25 cellular contexts compared by ENCODE assay signal in genomic region chr2:190501702-190502407, GRCh38. TPM values are rescaled to one million over a fixed set of nuclear protein-coding genes. Genes with fewer than 3 reads are reported as not detected.
A peak's percentile ranks its signal among the peaks of the same experiment; 100 is the strongest.
DNase-seq lines count a peak whose midpoint lies in the region; ATAC-seq and TF ChIP-seq lines count a peak whose summit lies in the region.
"Had no signal": no experiment of that assay in that cellular context is flagged by ENCODE, and none has a peak within 500 bp of the region (broad histone marks: within the 10 kb centered on the region; RNA-seq: fewer than 3 reads in every experiment).

No MANE protein-coding gene starts in this region.

- H3K9me3 ChIP-seq in HCT116 (ENCODE audit: control insufficient read depth in 1 of 2, insufficient read depth in 1 of 2, low read depth in 1 of 2, low read length in 2 of 2), result no peaks in the 10 kb centered on the region
- H3K9me3 ChIP-seq: Caco-2, tibial artery had no signal

- no TSS peak for BruUV-seq in HCT116 (replicated peaks; lab: Mats Ljungman, UMichigan)

- peaks cover 2 to 5% of the 10 kb centered on the region in 2 experiments; a peak in 2 of 4 replicates for H3K4me1 ChIP-seq in HCT116 (ENCODE audit: control insufficient read depth in 1 of 2, insufficient read depth in 2 of 2, low read length in 2 of 2)
- H3K4me1 ChIP-seq: foreskin keratinocyte, tibial artery had no signal

- H3K4me3 Mint-ChIP-seq in activated CD4-positive, alpha-beta T cell treated with anti-CD3 and anti-CD28 coated beads, Interleukin-2, amount 10 ng/mL, durations not matched to agents 7 days and 5 days, result no peak overlapping the region
- no peak overlapping the region for H3K4me3 Mint-ChIP-seq in stimulated activated memory B cell treated with anti-CD40 and anti-IgM and Interleukin-4, amounts not matched to agents 10 μg/mL and 1 μg/mL and 100 μg/mL, for 72 hours
- H3K4me3 Mint-ChIP-seq: activated naive CD4-positive, alpha-beta T cell treated with anti-CD3 and anti-CD28 coated beads, Interleukin-2, amount 10 ng/mL, durations not matched to agents 7 days and 5 days; B cell; GM23338 had no signal

- H3K27me3 ChIP-seq in HCT116 (ENCODE audit: insufficient read depth, low read length), result no peaks in the 10 kb centered on the region
- no peaks in the 10 kb centered on the region for H3K27me3 ChIP-seq in dorsolateral prefrontal cortex
- H3K27me3 ChIP-seq: foreskin keratinocyte, tibial artery had no signal

- RAD21 ChIA-PET in HCT116 (lab: Charles Lee; ENCODE audit: low non-redundant PET in 1 of 2, low total read pairs in 2 of 2, uncharacterized antibody in 2 of 2, unreplicated experiment in 2 of 2), result no interaction called here

- peaks cover 54% of the 10 kb centered on the region for H3K36me3 Mint-ChIP-seq in activated CD4-positive, alpha-beta T cell treated with anti-CD3 and anti-CD28 coated beads, Interleukin-2, amount 10 ng/mL, durations not matched to agents 7 days and 5 days (ENCODE audit: low read depth)
- H3K36me3 Mint-ChIP-seq in stimulated activated memory B cell treated with anti-CD40 and anti-IgM and Interleukin-4, amounts not matched to agents 10 μg/mL and 1 μg/mL and 100 μg/mL, for 72 hours, result peaks cover 47% of the 10 kb centered on the region

- no peaks in the 10 kb centered on the region for H3K79me2 ChIP-seq in HCT116 (ENCODE audit: insufficient read depth, low read length)

- H3K9me2 ChIP-seq in HCT116 (ENCODE audit: insufficient read depth), result no peaks in the 10 kb centered on the region

- H2AFZ ChIP-seq in HCT116 (ENCODE audit: low read depth, low read length, poor library complexity, severe bottlenecking), result no peak overlapping the region
- H2AFZ ChIP-seq: GM23338 had no signal

- TF ChIP-seq CTCF in HCT116 (IDR thresholded peaks at IDR 0.05 in 2 of 3, conservative IDR thresholded peaks at IDR 0.05 in 1 of 3; ENCODE audit: borderline replicate concordance in 1 of 3, insufficient read depth in 1 of 3, low read depth in 2 of 3, low read length in 2 of 3) (no peak), dorsolateral prefrontal cortex (IDR thresholded peaks at IDR 0.05 in 54 of 56, conservative IDR thresholded peaks at IDR 0.05 in 2 of 56; ENCODE audit: low read depth in 1 of 56, partially characterized antibody in 56 of 56) (no peak)

- no peak overlapping the region for H3K27ac ChIP-seq in HCT116 (ENCODE audit: low read depth, low read length)
- H3K27ac ChIP-seq in dorsolateral prefrontal cortex, result peak overlapping the region in 42 of 59 donors; percentile 8 to 85 (median 57)
- no peak overlapping the region for H3K27ac ChIP-seq in substantia nigra (ENCODE audit: low read depth, low read length, poor library complexity, severe bottlenecking)
- H3K27ac ChIP-seq: epithelial cell of prostate, foreskin keratinocyte, RWPE1, SK-N-MC, tibial artery, VCaP had no signal

- no peak for TF ChIP-seq POLR2A in HCT116 (IDR thresholded peaks at IDR 0.05; ENCODE audit: borderline replicate concordance, extremely low read depth, insufficient read depth, insufficient read length)

- intact Hi-C loops in HCT116 (cut with micrococcal nuclease) (no loop called here), dorsolateral prefrontal cortex (cut with DNase I) (loop anchor here (5.0 to 10.0 kb wide), 2 partner anchors 95 to 97 kb away; partner anchors contain the start of gene MFSD6 (in 2 of the 2))

- H3K4me1 Mint-ChIP-seq in activated CD4-positive, alpha-beta T cell treated with anti-CD3 and anti-CD28 coated beads, Interleukin-2, amount 10 ng/mL, durations not matched to agents 7 days and 5 days, result no peaks in the 10 kb centered on the region
- H3K4me1 Mint-ChIP-seq in stimulated activated memory B cell treated with anti-CD40 and anti-IgM and Interleukin-4, amounts not matched to agents 10 μg/mL and 1 μg/mL and 100 μg/mL, for 72 hours, result peaks cover 22% of the 10 kb centered on the region
- H3K4me1 Mint-ChIP-seq: activated naive CD4-positive, alpha-beta T cell treated with anti-CD3 and anti-CD28 coated beads, Interleukin-2, amount 10 ng/mL, durations not matched to agents 7 days and 5 days had no signal

- no peak for DNase-seq in activated CD4-positive, alpha-beta T cell treated with anti-CD3 and anti-CD28 coated beads, Interleukin-2, amount 10 ng/mL, durations not matched to agents 7 days and 5 days
- no peak for DNase-seq in activated CD4-positive, alpha-beta T cell treated with anti-CD3 and anti-CD28 coated beads for 48 hours
- DNase-seq in HCT116 (ENCODE audit: low read depth, low spot score) (no peak), dorsolateral prefrontal cortex (no peak), NCI-H2227 (lab: John Stamatoyannopoulos, UW; ENCODE audit: unreplicated experiment) (no peak), substantia nigra (lab: John Stamatoyannopoulos, UW) (no peak)
- DNase-seq: activated CD4-positive, alpha-beta T cell treated with anti-CD3 and anti-CD28 coated beads, Interleukin-2, amount 50 U/mL, for 48 hours; activated naive CD4-positive, alpha-beta T cell treated with anti-CD3 and anti-CD28 coated beads, Interleukin-2, amount 10 ng/mL, durations not matched to agents 7 days and 5 days; aorta; Caco-2; central memory CD4-positive, alpha-beta T cell; DMS79 treated with DMSO at 0.1 percent for 48 hours; foreskin keratinocyte; NCI-H2107; NCI-H524; tibial artery had no signal

- TF ChIP-seq RAD21 in HCT116 (IDR thresholded peaks at IDR 0.05; ENCODE audit: low read depth), result no peak

- no peaks in the 10 kb centered on the region for H3K9me3 Mint-ChIP-seq in activated CD4-positive, alpha-beta T cell treated with anti-CD3 and anti-CD28 coated beads, Interleukin-2, amount 10 ng/mL, durations not matched to agents 7 days and 5 days
- no peaks in the 10 kb centered on the region for H3K9me3 Mint-ChIP-seq in stimulated activated memory B cell treated with anti-CD40 and anti-IgM and Interleukin-4, amounts not matched to agents 10 μg/mL and 1 μg/mL and 100 μg/mL, for 72 hours
- H3K9me3 Mint-ChIP-seq: activated naive CD4-positive, alpha-beta T cell treated with anti-CD3 and anti-CD28 coated beads, Interleukin-2, amount 10 ng/mL, durations not matched to agents 7 days and 5 days; GM23338 had no signal

- no peaks in the 10 kb centered on the region for H3K27me3 Mint-ChIP-seq in activated CD4-positive, alpha-beta T cell treated with anti-CD3 and anti-CD28 coated beads, Interleukin-2, amount 10 ng/mL, durations not matched to agents 7 days and 5 days
- H3K27me3 Mint-ChIP-seq in stimulated activated memory B cell treated with anti-CD40 and anti-IgM and Interleukin-4, amounts not matched to agents 10 μg/mL and 1 μg/mL and 100 μg/mL, for 72 hours, result no peaks in the 10 kb centered on the region
- H3K27me3 Mint-ChIP-seq: activated naive CD4-positive, alpha-beta T cell treated with anti-CD3 and anti-CD28 coated beads, Interleukin-2, amount 10 ng/mL, durations not matched to agents 7 days and 5 days; B cell had no signal

- POLR2A ChIA-PET in activated CD4-positive, alpha-beta T cell treated with anti-CD3 and anti-CD28 coated beads, Interleukin-2, amount 10 ng/mL, durations not matched to agents 7 days and 5 days (lab: Charles Lee), result interaction anchor here (0.6 kb wide), 1 partner anchor 188 kb away, joined by 3 read pairs; no protein-coding TSS in a partner anchor
- POLR2A ChIA-PET in HCT116 (lab: Charles Lee), result no interaction called here

- ATAC-seq in HCT116 (no peak), HG03378 (IDR thresholded peaks at IDR 0.05; ENCODE audit: unreplicated experiment) (no peak)
- ATAC-seq in stimulated activated memory B cell treated with anti-CD40 and anti-IgM and Interleukin-4, amounts not matched to agents 10 μg/mL and 1 μg/mL and 100 μg/mL, for 72 hours, result no peak
- ATAC-seq: foreskin keratinocyte, GM23338, sciatic nerve had no signal

- H3K4me2 ChIP-seq in HCT116 (ENCODE audit: low read length), result peak overlapping the region; percentile 11; the same call in 1 of the 2 replicates
- H3K4me2 ChIP-seq: GM23338 had no signal

- H3K4me3 ChIP-seq in HCT116 (replicated peaks in 1 of 2; ENCODE audit: low read depth in 1 of 2, low read length in 2 of 2), result no peak overlapping the region
- no peak overlapping the region for H3K4me3 ChIP-seq in dorsolateral prefrontal cortex
- H3K4me3 ChIP-seq: GM23338, SK-N-MC, tibial artery had no signal

- no peaks in the 10 kb centered on the region for H4K20me1 ChIP-seq in HCT116 (ENCODE audit: insufficient read depth)

- H3K27ac Mint-ChIP-seq in activated CD4-positive, alpha-beta T cell treated with anti-CD3 and anti-CD28 coated beads, Interleukin-2, amount 10 ng/mL, durations not matched to agents 7 days and 5 days, result peak overlapping the region; percentile 50
- peak overlapping the region; percentile 53 for H3K27ac Mint-ChIP-seq in stimulated activated memory B cell treated with anti-CD40 and anti-IgM and Interleukin-4, amounts not matched to agents 10 μg/mL and 1 μg/mL and 100 μg/mL, for 72 hours
- H3K27ac Mint-ChIP-seq: activated naive CD4-positive, alpha-beta T cell treated with anti-CD3 and anti-CD28 coated beads, Interleukin-2, amount 10 ng/mL, durations not matched to agents 7 days and 5 days; B cell; GM23338 had no signal

- CTCF ChIA-PET in activated CD4-positive, alpha-beta T cell treated with anti-CD3 and anti-CD28 coated beads, Interleukin-2, amount 10 ng/mL, durations not matched to agents 7 days and 5 days (lab: Charles Lee), result interaction anchor here (1.1 kb wide), 1 partner anchor 31 kb away, joined by 3 read pairs; no protein-coding TSS in a partner anchor
- CTCF ChIA-PET in HCT116 (lab: Charles Lee), result no interaction called here

- H3K36me3 ChIP-seq in HCT116 (ENCODE audit: control insufficient read depth in 1 of 2, insufficient read depth in 2 of 2, low read length in 2 of 2), result no peaks in the 10 kb centered on the region

- no peak overlapping the region for H3K9ac ChIP-seq in HCT116 (ENCODE audit: low read length)

TF ChIP-seq in HCT116, 20 proteins besides CTCF, POLR2A, EP300 and RAD21 (continues in another document):
- no peak for TF ChIP-seq SP1 (IDR thresholded peaks at IDR 0.05; ENCODE audit: low read depth)
- TF ChIP-seq EGR1 (IDR thresholded peaks at IDR 0.05; ENCODE audit: low read depth), result no peak

RNA-seq across cellular contexts. Expression of gene NEMP2, which starts 32.7 kb away (rescaled TPM):
- total RNA-seq in activated CD4-positive, alpha-beta T cell treated with anti-CD3 and anti-CD28 coated beads, Interleukin-2, amount 10 ng/mL, durations not matched to agents 7 days and 5 days, result 10 to 100 TPM; 22.8 to 23.5 TPM
- 8.6 TPM for total RNA-seq in HCT116 (2021; ENCODE audit: unreplicated experiment)
- 2.2 and 2.8 TPM in 2 replicates for polyA plus RNA-seq in HCT116 (2012)
- 1 to 10 TPM; 1.1 to 9.4 (median 3.7) TPM for total RNA-seq in dorsolateral prefrontal cortex

Comparison
In these comparisons a context has a peak if more than half of its experiments do, and no peak if none do; other contexts are left out.
1. H3K27ac ChIP-seq: peak in dorsolateral prefrontal cortex (42 of 59); none in HCT116 (single experiment) and substantia nigra (single experiment).